11 cellular contexts compared by ENCODE assay signal in the genomic region with DNA sequence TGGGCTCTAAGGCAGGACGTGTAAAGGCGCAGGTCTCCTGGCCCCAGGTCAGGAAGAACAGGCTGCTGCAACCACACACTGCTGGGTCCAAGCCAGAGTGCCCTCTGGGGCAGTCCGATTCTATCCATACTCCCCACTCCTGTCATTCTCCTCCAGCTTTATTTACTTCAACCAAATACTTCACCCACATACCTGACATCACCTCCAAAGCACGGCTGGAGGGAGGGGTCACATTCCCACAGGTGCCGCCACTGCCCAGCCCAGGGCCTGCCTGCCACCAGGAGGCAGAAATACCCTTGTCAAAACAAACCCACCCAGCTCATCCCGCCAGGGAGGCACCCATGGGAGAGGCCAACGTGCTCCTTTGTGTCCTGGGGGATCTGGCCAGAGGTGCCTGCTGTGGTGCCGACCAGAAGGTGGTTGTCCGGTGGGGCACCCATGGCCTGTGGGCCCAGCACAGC.
DNase-seq lines count a peak whose midpoint lies in the region; ATAC-seq, FAIRE-seq and TF ChIP-seq lines count a peak whose summit lies in the region.
"Had no signal": no experiment of that assay in that cellular context is flagged by ENCODE, and none has a peak within 500 bp of the region (broad histone marks: within the 10 kb centered on the region; RNA-seq: fewer than 3 reads in every experiment).

No MANE protein-coding gene starts in this region.

- no peak overlapping the region for H3K18ac ChIP-seq in mesenchymal stem cell (ENCODE audit: low read depth in 1 of 2, low read length in 2 of 2)

- no peak overlapping the region for H3K4me3 ChIP-seq in heart right ventricle
- H3K4me3 ChIP-seq in bronchial epithelial cell (ENCODE audit: low read depth, low read length) = no peak overlapping the region
- no peak overlapping the region for H3K4me3 ChIP-seq in mesenchymal stem cell (ENCODE audit: insufficient read depth in 1 of 2, low read depth in 1 of 2, low read length in 2 of 2)
- H3K4me3 ChIP-seq in vagina = no peak overlapping the region
- H3K4me3 ChIP-seq in SJCRH30 = no peak overlapping the region
- H3K4me3 ChIP-seq: ascending aorta, GM12878 had no signal

- no peak overlapping the region for H3K23ac ChIP-seq in mesenchymal stem cell (ENCODE audit: low read length in 2 of 2)

- WGBS in heart right ventricle, 2 donors = 81 to 86% methylated on average over 9 of the region's 9 CpGs
- 89% methylated on average over 9 of the region's 9 CpGs for WGBS in mesenchymal stem cell

- H3K27ac ChIP-seq in heart right ventricle (peak overlapping the region in 7 of 10 donors; percentile 1 to 63 (median 46)), mesenchymal stem cell (ENCODE audit: low read length, poor library complexity, severe bottlenecking) (no peak overlapping the region), vagina (no peak overlapping the region), SJCRH30 (no peak overlapping the region)
- H3K27ac ChIP-seq: ascending aorta had no signal

- no peak overlapping the region for H2BK5ac ChIP-seq in mesenchymal stem cell (ENCODE audit: low read depth, low read length, poor library complexity, severe bottlenecking)

- FAIRE-seq in bronchial epithelial cell (lab: Jason Lieb, UNC) = no peak
- FAIRE-seq: GM12878 had no signal

- H3K36me3 ChIP-seq in heart right ventricle = peaks cover 0 to 7% (median 0%) of the 10 kb centered on the region in 9 donors
- no peaks in the 10 kb centered on the region for H3K36me3 ChIP-seq in bronchial epithelial cell (ENCODE audit: control insufficient read depth, insufficient read depth, low read length)
- H3K36me3 ChIP-seq in mesenchymal stem cell (ENCODE audit: control insufficient read depth in 1 of 2, insufficient read depth in 2 of 2, low read depth in 1 of 2, low read length in 2 of 2) = no peaks in the 10 kb centered on the region
- H3K36me3 ChIP-seq in vagina = no peaks in the 10 kb centered on the region
- H3K36me3 ChIP-seq in SJCRH30 = no peaks in the 10 kb centered on the region
- H3K36me3 ChIP-seq: ascending aorta had no signal

- no peaks in the 10 kb centered on the region for H3K9me3 ChIP-seq in heart right ventricle
- H3K9me3 ChIP-seq in mesenchymal stem cell (ENCODE audit: control insufficient read depth, low read length) = no peaks in the 10 kb centered on the region
- H3K9me3 ChIP-seq in vagina = no peaks in the 10 kb centered on the region
- no peaks in the 10 kb centered on the region; the same call in 1 of the 2 replicates for H3K9me3 ChIP-seq in SJCRH30 (replicated peaks)
- H3K9me3 ChIP-seq: ascending aorta had no signal

- no peak overlapping the region for H3K4ac ChIP-seq in mesenchymal stem cell (ENCODE audit: low read depth in 1 of 2, low read length in 2 of 2)

- H3K27me3 ChIP-seq in heart right ventricle (no peaks in the 10 kb centered on the region), bronchial epithelial cell (ENCODE audit: control insufficient read depth, insufficient read depth, low read length) (no peaks in the 10 kb centered on the region), mesenchymal stem cell (ENCODE audit: control insufficient read depth in 1 of 2, insufficient read depth in 1 of 2, low read length in 2 of 2) (no peaks in the 10 kb centered on the region), vagina (no peaks in the 10 kb centered on the region), SJCRH30 (no peaks in the 10 kb centered on the region)
- H3K27me3 ChIP-seq: ascending aorta had no signal

- peak overlapping the region; percentile 66 for H4K8ac ChIP-seq in mesenchymal stem cell (ENCODE audit: low read length)

- H3K4me2 ChIP-seq in mesenchymal stem cell (ENCODE audit: low read length, poor library complexity, severe bottlenecking) = no peak overlapping the region

- H3K14ac ChIP-seq in mesenchymal stem cell (ENCODE audit: low read length in 2 of 2) = no peak overlapping the region

- intact Hi-C loops in heart right ventricle (cut with DNase I) (loop anchor here (1.0 to 10.0 kb wide), 7 partner anchors 46 to 102 kb away; a partner anchor contains a TSS), Right ventricle myocardium superior (cut with DNase I) (loop anchor here (10.0 kb wide), 1 partner anchor 99 kb away; a partner anchor contains a TSS), vagina (cut with DNase I) (no loop called here)

- DNase-seq in heart right ventricle = no peak
- no peak for DNase-seq in Right ventricle myocardium superior
- DNase-seq in bronchial epithelial cell (ENCODE audit: low read depth) = peak; percentile 94
- no peak for DNase-seq in mesenchymal stem cell
- DNase-seq in vagina (ENCODE audit: extremely low spot score in 2 of 2) = peak; percentile 87 to 90
- no peak for DNase-seq in NOMO-1 (lab: John Stamatoyannopoulos, UW; ENCODE audit: unreplicated experiment in 2 of 2)
- DNase-seq in SJCRH30 = no peak
- DNase-seq in SKM-1 (lab: John Stamatoyannopoulos, UW; ENCODE audit: unreplicated experiment) = no peak
- DNase-seq: KG1 had no signal

- no peak overlapping the region for H2AFZ ChIP-seq in mesenchymal stem cell (ENCODE audit: low read depth, low read length)

- no peak overlapping the region for H2BK15ac ChIP-seq in mesenchymal stem cell (ENCODE audit: low read depth, poor library complexity, severe bottlenecking)

- peak overlapping the region; percentile 27 for H4K91ac ChIP-seq in mesenchymal stem cell (ENCODE audit: low read length)

- H3K79me1 ChIP-seq in mesenchymal stem cell (replicated peaks; ENCODE audit: low read length, poor library complexity, severe bottlenecking) = no peaks in the 10 kb centered on the region

- no peak overlapping the region for H2BK120ac ChIP-seq in mesenchymal stem cell (ENCODE audit: low read depth, low read length)

- peak in 5 of 8 donors; percentile 8 to 43 (median 22) for ATAC-seq in heart right ventricle
- no peak for ATAC-seq in Right ventricle myocardium superior (ENCODE audit: poor library complexity)

- no peak for TF ChIP-seq CTCF in heart right ventricle (IDR thresholded peaks at IDR 0.05)
- TF ChIP-seq CTCF in bronchial epithelial cell (IDR thresholded peaks at IDR 0.05; ENCODE audit: insufficient read depth, low read length, severe bottlenecking) = peak; percentile 71
- no peak for TF ChIP-seq CTCF in vagina (IDR thresholded peaks at IDR 0.05)

- H3K4me1 ChIP-seq in heart right ventricle = peaks cover 10 to 33% (median 24%) of the 10 kb centered on the region in 9 donors
- peaks cover 17% of the 10 kb centered on the region for H3K4me1 ChIP-seq in mesenchymal stem cell (ENCODE audit: control insufficient read depth, insufficient read depth, low read depth, low read length)
- H3K4me1 ChIP-seq in vagina = peaks cover 29% of the 10 kb centered on the region
- H3K4me1 ChIP-seq in SJCRH30 = peaks cover 4% of the 10 kb centered on the region; the same call in 1 of the 2 replicates

- no peak overlapping the region for H3K9ac ChIP-seq in mesenchymal stem cell (ENCODE audit: low read length)

- H2BK12ac ChIP-seq in mesenchymal stem cell (ENCODE audit: low read length in 2 of 2) = peak overlapping the region in 1 of 2 experiments; percentile 7

- no peak overlapping the region for H2AK5ac ChIP-seq in mesenchymal stem cell (ENCODE audit: low read length, severe bottlenecking)

- no peak for TF ChIP-seq POLR2A in vagina (IDR thresholded peaks at IDR 0.05)

Comparison
In these comparisons a context has a peak if more than half of its experiments do, and no peak if none do; other contexts are left out.
1. DNase-seq: peak in bronchial epithelial cell (single experiment) and vagina (2 of 2); none in heart right ventricle (0 of 2), Right ventricle myocardium superior (single experiment), mesenchymal stem cell (single experiment), NOMO-1 (0 of 2), SJCRH30 (0 of 2) and SKM-1 (single experiment).
2. H3K27ac ChIP-seq: peak in heart right ventricle (7 of 10); none in mesenchymal stem cell (single experiment), vagina (single experiment) and SJCRH30 (single experiment).